9 cellular contexts compared by ENCODE assay signal in the genomic region with DNA sequence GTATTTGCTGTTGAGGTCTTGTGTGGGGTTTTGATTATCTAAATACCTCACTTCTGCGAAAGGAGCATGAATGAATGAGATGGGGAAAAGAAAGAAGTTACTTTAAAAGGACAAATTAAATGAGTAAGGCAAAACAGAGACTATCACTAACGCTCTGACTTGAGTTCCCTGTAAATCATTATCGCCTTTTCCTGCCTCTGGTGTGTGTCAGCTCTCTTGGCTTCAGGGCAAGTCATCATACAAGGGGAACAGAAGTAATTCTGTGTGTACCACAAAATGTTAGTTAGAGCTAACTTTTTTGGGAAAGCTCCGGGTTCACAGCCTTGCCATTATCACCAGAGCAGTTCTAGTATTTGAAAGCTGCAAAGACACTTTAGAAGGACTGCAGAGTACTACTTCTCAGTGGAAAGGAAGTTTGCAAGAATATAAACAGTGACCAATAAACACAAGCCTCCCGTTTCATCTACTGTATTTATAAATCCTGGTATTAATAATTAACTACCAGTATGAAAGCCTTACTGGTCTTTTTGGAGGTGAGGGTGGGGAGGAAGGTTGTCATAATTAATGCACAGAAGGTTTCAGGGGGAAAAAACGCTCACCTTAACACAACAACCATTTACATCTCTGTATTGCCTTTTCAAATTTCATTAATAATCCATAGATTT. TPM values are rescaled to one million over a fixed set of nuclear protein-coding genes. Genes with fewer than 3 reads are reported as not detected.
DNase-seq lines count a peak whose midpoint lies in the region; ATAC-seq, FAIRE-seq and TF ChIP-seq lines count a peak whose summit lies in the region.
"Had no signal": no experiment of that assay in that cellular context is flagged by ENCODE, and none has a peak within 500 bp of the region (broad histone marks: within the 10 kb centered on the region; RNA-seq: fewer than 3 reads in every experiment).

No MANE protein-coding gene starts in this region.

- POLR2A ChIA-PET in activated CD4-positive, alpha-beta memory T cell treated with anti-CD3 and anti-CD28 coated beads for 36 hours (lab: Charles Lee), result interaction anchor here (2.5 kb wide), 1 partner anchor 31 kb away, joined by 14 read pairs; the partner anchor contains the start of gene RBBP9

- H3K4me3 Mint-ChIP-seq in CD4-positive, CD25-positive, alpha-beta regulatory T cell, result peak overlapping the region; percentile 84 to 97 (median 96)
- H3K4me3 Mint-ChIP-seq in H9, result peak overlapping the region; percentile 98 to 99
- peak overlapping the region; percentile 49 for H3K4me3 Mint-ChIP-seq in activated CD4-positive, alpha-beta memory T cell treated with anti-CD3 and anti-CD28 coated beads for 36 hours

- H4K5ac ChIP-seq in H9 (ENCODE audit: insufficient read length, low read depth, low read length), result no peak overlapping the region

- no peak overlapping the region for H3T11ph ChIP-seq in H9 (ENCODE audit: low read length)

- peak overlapping the region; percentile 90 for H3K4me3 ChIP-seq in CD4-positive, CD25-positive, alpha-beta regulatory T cell (ENCODE audit: low read depth, low read length)
- peak overlapping the region; percentile 86 to 99 for H3K4me3 ChIP-seq in kidney (ENCODE audit: low read length in 2 of 2)

- no peak overlapping the region for H3K18ac ChIP-seq in H9 (ENCODE audit: insufficient read length, low read depth, low read length)

- no peak overlapping the region for H4K8ac ChIP-seq in H9 (replicated peaks; ENCODE audit: insufficient read length, low read depth, low read length)

- peak overlapping the region; percentile 92 to 97 (median 96) for H3K27ac Mint-ChIP-seq in CD4-positive, CD25-positive, alpha-beta regulatory T cell
- H3K27ac Mint-ChIP-seq in H9, result no peak overlapping the region
- H3K27ac Mint-ChIP-seq in activated CD4-positive, alpha-beta memory T cell treated with anti-CD3 and anti-CD28 coated beads for 36 hours, result no peak overlapping the region

- no peaks in the 10 kb centered on the region for H3K27me3 Mint-ChIP-seq in CD4-positive, CD25-positive, alpha-beta regulatory T cell
- H3K27me3 Mint-ChIP-seq in H9 (ENCODE audit: low read depth), result no peaks in the 10 kb centered on the region
- H3K27me3 Mint-ChIP-seq in activated CD4-positive, alpha-beta memory T cell treated with anti-CD3 and anti-CD28 coated beads for 36 hours, result no peaks in the 10 kb centered on the region

- no peaks in the 10 kb centered on the region for H3K9me3 Mint-ChIP-seq in CD4-positive, CD25-positive, alpha-beta regulatory T cell
- no peaks in the 10 kb centered on the region for H3K9me3 Mint-ChIP-seq in H9
- H3K9me3 Mint-ChIP-seq in activated CD4-positive, alpha-beta memory T cell treated with anti-CD3 and anti-CD28 coated beads for 36 hours, result no peaks in the 10 kb centered on the region

- DNase-seq in CD4-positive, CD25-positive, alpha-beta regulatory T cell, result no peak
- DNase-seq in H9 (no peak), kidney (no peak), GOT3 (lab: John Stamatoyannopoulos, UW) (no peak), D341Med (ENCODE audit: low spot score) (no peak)
- DNase-seq in activated CD4-positive, alpha-beta memory T cell treated with anti-CD3 and anti-CD28 coated beads for 36 hours, result no peak
- DNase-seq: NCI-H446 had no signal

- H3K23ac ChIP-seq in H9 (ENCODE audit: insufficient read length, low read depth, low read length), result no peak overlapping the region

- H2AK5ac ChIP-seq in H9 (ENCODE audit: insufficient read length, low read length), result no peak overlapping the region

- no peak for ATAC-seq in CD4-positive, CD25-positive, alpha-beta regulatory T cell (ENCODE audit: low read depth in 2 of 2)
- ATAC-seq in GM19351 (IDR thresholded peaks at IDR 0.05; ENCODE audit: unreplicated experiment), result no peak
- ATAC-seq in HG03442 (IDR thresholded peaks at IDR 0.05; ENCODE audit: unreplicated experiment), result no peak

- no peak overlapping the region for H3K14ac ChIP-seq in H9 (ENCODE audit: insufficient read depth, low read length)

- no peak overlapping the region for H2BK12ac ChIP-seq in H9 (ENCODE audit: insufficient read length, low read depth, low read length)

- no CpG with 5 or more reads among the region's 6 CpGs for WGBS in H9 (ENCODE audit: extremely low coverage, insufficient read length, low lambda C conversion rate)

- H3K79me1 ChIP-seq in H9 (ENCODE audit: insufficient read depth, low read depth, low read length, poor library complexity, severe bottlenecking), result peaks cover 4% of the 10 kb centered on the region

- no peak for FAIRE-seq in kidney (lab: Jason Lieb, UNC)

- H4K20me1 ChIP-seq in H9 (ENCODE audit: control insufficient read depth, insufficient read depth, insufficient read length), result no peaks in the 10 kb centered on the region

- H3K36me3 Mint-ChIP-seq in CD4-positive, CD25-positive, alpha-beta regulatory T cell, result peaks cover 5% of the 10 kb centered on the region
- H3K36me3 Mint-ChIP-seq in H9 (ENCODE audit: insufficient read depth in 1 of 3, low read depth in 3 of 3), result peaks cover 0 to under 1% (median 0%) of the 10 kb centered on the region in 3 experiments; a peak in 1 of 7 replicates
- peaks cover 4% of the 10 kb centered on the region for H3K36me3 Mint-ChIP-seq in activated CD4-positive, alpha-beta memory T cell treated with anti-CD3 and anti-CD28 coated beads for 36 hours

- peaks cover 0 to 31% (median 19%) of the 10 kb centered on the region in 4 donors for H3K4me1 Mint-ChIP-seq in CD4-positive, CD25-positive, alpha-beta regulatory T cell
- H3K4me1 Mint-ChIP-seq in H9, result peaks cover 10 to 13% of the 10 kb centered on the region in 2 experiments
- H3K4me1 Mint-ChIP-seq in activated CD4-positive, alpha-beta memory T cell treated with anti-CD3 and anti-CD28 coated beads for 36 hours (ENCODE audit: low read depth), result peaks cover 23% of the 10 kb centered on the region

- H2BK5ac ChIP-seq in H9 (ENCODE audit: insufficient read length, low read length), result no peak overlapping the region

- H3K27ac ChIP-seq in CD4-positive, CD25-positive, alpha-beta regulatory T cell (ENCODE audit: insufficient read depth, low read length, poor library complexity, severe bottlenecking), result no peak overlapping the region
- no peak overlapping the region for H3K27ac ChIP-seq in H9 (ENCODE audit: insufficient read length, low read depth, low read length)
- H3K27ac ChIP-seq in kidney (ENCODE audit: low read depth in 2 of 2, low read length in 2 of 2), result no peak overlapping the region

- no peak overlapping the region for H4K91ac ChIP-seq in H9 (ENCODE audit: insufficient read length, low read depth, low read length)

- H3K9me3 ChIP-seq in CD4-positive, CD25-positive, alpha-beta regulatory T cell (ENCODE audit: control insufficient read depth in 2 of 2, low read length in 2 of 2), result no peaks in the 10 kb centered on the region
- H3K9me3 ChIP-seq in H9 (ENCODE audit: control insufficient read depth, low read depth, low read length), result no peaks in the 10 kb centered on the region
- no peaks in the 10 kb centered on the region for H3K9me3 ChIP-seq in kidney (ENCODE audit: control insufficient read depth in 1 of 2, low read length in 2 of 2)

- H3K9ac ChIP-seq in H9 (ENCODE audit: extremely low read depth, insufficient read length, low read length) (no peak overlapping the region), kidney (ENCODE audit: low read length in 2 of 2) (no peak overlapping the region)

- no peak overlapping the region for H2BK15ac ChIP-seq in H9 (ENCODE audit: low read depth, low read length)

- H3K79me2 ChIP-seq in H9 (ENCODE audit: insufficient read depth, low read length), result peaks cover 9% of the 10 kb centered on the region

- peaks cover 23% of the 10 kb centered on the region for H3K4me1 ChIP-seq in CD4-positive, CD25-positive, alpha-beta regulatory T cell (ENCODE audit: control insufficient read depth, insufficient read depth, low read length, poor library complexity, severe bottlenecking)
- H3K4me1 ChIP-seq in H9 (ENCODE audit: insufficient read depth, low read length) (no peaks in the 10 kb centered on the region), kidney (ENCODE audit: control insufficient read depth in 1 of 2, insufficient read depth in 1 of 2, low read depth in 1 of 2, low read length in 2 of 2) (peaks cover 0 to 11% of the 10 kb centered on the region in 2 donors)

- peaks cover 5% of the 10 kb centered on the region for H3K36me3 ChIP-seq in CD4-positive, CD25-positive, alpha-beta regulatory T cell (ENCODE audit: control insufficient read depth, insufficient read depth, low read length)
- peaks cover 0 to 3% of the 10 kb centered on the region in 2 donors for H3K36me3 ChIP-seq in kidney (ENCODE audit: control insufficient read depth in 1 of 2, insufficient read depth in 2 of 2, low read length in 2 of 2)

- H3K4me2 ChIP-seq in H9 (ENCODE audit: insufficient read depth, insufficient read length, low read length), result peak overlapping the region; percentile 100

- no peak overlapping the region for H2BK20ac ChIP-seq in H9 (ENCODE audit: low read depth, low read length, poor library complexity, severe bottlenecking)

- no peak overlapping the region for H3K56ac ChIP-seq in H9 (ENCODE audit: insufficient read length, low read depth, low read length)

- H3K4ac ChIP-seq in H9 (ENCODE audit: low read depth, low read length), result no peak overlapping the region

- CTCF ChIA-PET in activated CD4-positive, alpha-beta memory T cell treated with anti-CD3 and anti-CD28 coated beads for 36 hours (lab: Charles Lee), result interaction anchor here (2.0 kb wide), 1 partner anchor 31 kb away, joined by 9 read pairs; the partner anchor contains the start of gene RBBP9

- H2BK120ac ChIP-seq in H9 (ENCODE audit: low read depth, low read length, poor library complexity, severe bottlenecking), result no peak overlapping the region

- no peak overlapping the region for H2AFZ ChIP-seq in H9 (ENCODE audit: low read length)

- TF ChIP-seq CTCF in H9 (conservative IDR thresholded peaks at IDR 0.05), result no peak
- TF ChIP-seq CTCF in kidney (IDR thresholded peaks at IDR 0.05; ENCODE audit: borderline replicate concordance, extremely low read depth, insufficient read depth), result no peak

- no peaks in the 10 kb centered on the region for H3K27me3 ChIP-seq in CD4-positive, CD25-positive, alpha-beta regulatory T cell (ENCODE audit: control insufficient read depth, insufficient read depth, low read length)
- H3K27me3 ChIP-seq in H9 (ENCODE audit: insufficient read depth, low read length), result no peaks in the 10 kb centered on the region

- intact Hi-C loops in activated CD4-positive, alpha-beta memory T cell treated with anti-CD3 and anti-CD28 coated beads for 36 hours (cut with micrococcal nuclease), result loop anchor here (2.0 to 10.0 kb wide), 3 partner anchors 328 to 1891 kb away; partner anchors contain the start of genes KAT14, KIF16B, MGME1 and PET117
- intact Hi-C loops in kidney (cut with DNase I), result no loop called here

- H3K23me2 ChIP-seq in H9 (ENCODE audit: insufficient read length, low read depth, low read length, poor library complexity, severe bottlenecking), result peaks cover 11% of the 10 kb centered on the region

RNA-seq across cellular contexts. Expression of gene DZANK1, which starts 1.2 kb away (rescaled TPM):
- total RNA-seq in CD4-positive, CD25-positive, alpha-beta regulatory T cell, result 2.2 TPM
- under 1 TPM; 0.23 to 0.85 (median 0.66) TPM for polyA plus RNA-seq in CD4-positive, CD25-positive, alpha-beta regulatory T cell
- total RNA-seq in H9 (2021) (9.6 and 10.5 TPM in 2 replicates), kidney (6.2 TPM)
- total RNA-seq in activated CD4-positive, alpha-beta memory T cell treated with anti-CD3 and anti-CD28 coated beads for 36 hours, result 1 to 10 TPM; 1.4 to 1.6 TPM
- polyA plus RNA-seq in kidney (ENCODE audit: insufficient read depth, low read depth, low replicate concordance), result 3.9 TPM

RNA-seq across cellular contexts. Expression of gene POLR3F, which starts 1.5 kb away (rescaled TPM):
- total RNA-seq in CD4-positive, CD25-positive, alpha-beta regulatory T cell, result 6.8 TPM
- polyA plus RNA-seq in CD4-positive, CD25-positive, alpha-beta regulatory T cell, result 1 to 10 TPM; 5.0 to 9.2 (median 8.1) TPM
- total RNA-seq in H9 (2021) (16.1 and 17.6 TPM in 2 replicates), kidney (8.9 TPM)
- 10 to 100 TPM; 11.0 to 11.3 TPM for total RNA-seq in activated CD4-positive, alpha-beta memory T cell treated with anti-CD3 and anti-CD28 coated beads for 36 hours
- polyA plus RNA-seq in kidney (ENCODE audit: insufficient read depth, low read depth, low replicate concordance), result 10.6 TPM

RNA-seq across cellular contexts. Expression of gene RBBP9, which starts 31.4 kb away (rescaled TPM):
- total RNA-seq in CD4-positive, CD25-positive, alpha-beta regulatory T cell, result 6.5 TPM
- polyA plus RNA-seq in CD4-positive, CD25-positive, alpha-beta regulatory T cell, result 10 to 100 TPM in 1 of 4 donors, 1 to 10 TPM in 3; 8.1 to 10.1 (median 9.2) TPM
- total RNA-seq in H9 (2021) (12.0 TPM in 2 replicates), kidney (16.9 TPM)
- 10 to 100 TPM; 15.9 to 17.7 TPM for total RNA-seq in activated CD4-positive, alpha-beta memory T cell treated with anti-CD3 and anti-CD28 coated beads for 36 hours
- 15.2 TPM for polyA plus RNA-seq in kidney (ENCODE audit: insufficient read depth, low read depth, low replicate concordance)

RNA-seq across cellular contexts. Expression of gene SEC23B, which starts 42.1 kb away (rescaled TPM):
- total RNA-seq in CD4-positive, CD25-positive, alpha-beta regulatory T cell, result 57.7 TPM
- polyA plus RNA-seq in CD4-positive, CD25-positive, alpha-beta regulatory T cell, result 10 to 100 TPM; 45.0 to 54.5 (median 46.9) TPM
- 60.0 and 65.9 TPM in 2 replicates for total RNA-seq in H9 (2021)
- total RNA-seq in activated CD4-positive, alpha-beta memory T cell treated with anti-CD3 and anti-CD28 coated beads for 36 hours, result 10 to 100 TPM; 90.6 to 97.1 TPM
- total RNA-seq in kidney, result 67.3 TPM
- polyA plus RNA-seq in kidney (ENCODE audit: insufficient read depth, low read depth, low replicate concordance), result 46.4 TPM

Comparison
In these comparisons a context has a peak if more than half of its experiments do, and no peak if none do; other contexts are left out.
1. H3K27ac Mint-ChIP-seq: peak in CD4-positive, CD25-positive, alpha-beta regulatory T cell (3 of 3); none in H9 (0 of 3) and activated CD4-positive, alpha-beta memory T cell treated with anti-CD3 and anti-CD28 coated beads for 36 hours (single experiment).
2. Peak in every context shown above with its lines, with median percentiles within 50 percentile points of each other: H3K4me3 Mint-ChIP-seq.